ENCODE assay signal across 30 cellular contexts in the genomic region with DNA sequence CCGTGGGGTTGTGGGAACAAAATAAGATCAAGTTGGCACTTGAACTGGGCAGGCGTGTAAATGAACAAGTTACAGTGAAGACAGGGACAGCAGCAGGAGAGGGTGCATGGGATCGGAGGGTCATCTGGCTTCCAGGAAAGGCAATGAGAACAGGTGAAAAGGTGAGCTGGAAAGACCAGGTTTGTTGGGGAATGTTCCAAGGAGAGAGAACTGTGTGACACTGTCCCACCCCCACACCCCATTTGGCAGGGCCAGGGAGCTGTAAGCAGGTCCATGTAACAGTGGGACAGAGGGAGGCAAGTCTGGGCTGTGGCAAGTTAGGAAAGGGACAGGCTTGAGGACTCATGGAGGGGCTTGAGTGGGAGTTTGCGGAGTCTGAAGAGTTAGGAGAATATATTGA. TPM values are rescaled to one million over a fixed set of nuclear protein-coding genes. Genes with fewer than 3 reads are reported as not detected.
DNase-seq lines count a peak whose midpoint lies in the region; ATAC-seq, FAIRE-seq and TF ChIP-seq lines count a peak whose summit lies in the region.
"Had no signal": no experiment of that assay in that cellular context is flagged by ENCODE, and none has a peak within 500 bp of the region (broad histone marks: within the 10 kb centered on the region; RNA-seq: fewer than 3 reads in every experiment).

No MANE protein-coding gene starts in this region.

- FAIRE-seq in small intestine (lab: Jason Lieb, UNC): no peak
- FAIRE-seq: GM12878, urothelium cell line had no signal

- no peak overlapping the region for H3K4me3 Mint-ChIP-seq in H9
- H3K4me3 Mint-ChIP-seq: activated B cell treated with CpG ODN at 0.5 μM for 24 hours; activated naive CD8-positive, alpha-beta T cell treated with anti-CD3 and anti-CD28 coated beads for 36 hours; IgD-negative memory B cell; immature natural killer cell had no signal

- no peak for ATAC-seq in body of pancreas
- peak; percentile 13 to 36 (median 21) for ATAC-seq in right lobe of liver
- no peak for ATAC-seq in GM21390 (IDR thresholded peaks at IDR 0.05; ENCODE audit: unreplicated experiment)
- ATAC-seq: GM12878 had no signal

- no peaks in the 10 kb centered on the region for H3K79me2 ChIP-seq in H9 (ENCODE audit: insufficient read depth, low read length)

- H3K79me1 ChIP-seq in H9 (ENCODE audit: insufficient read depth, low read depth, low read length, poor library complexity, severe bottlenecking): no peaks in the 10 kb centered on the region

- no peak overlapping the region for H4K8ac ChIP-seq in H9 (replicated peaks; ENCODE audit: insufficient read length, low read depth, low read length)

- H2AK5ac ChIP-seq in H9 (ENCODE audit: insufficient read length, low read length): no peak overlapping the region

- no peaks in the 10 kb centered on the region for H3K27me3 ChIP-seq in H9 (ENCODE audit: insufficient read depth, low read length)
- no peaks in the 10 kb centered on the region for H3K27me3 ChIP-seq in body of pancreas
- no peaks in the 10 kb centered on the region for H3K27me3 ChIP-seq in right lobe of liver
- H3K27me3 ChIP-seq in small intestine (ENCODE audit: control insufficient read depth in 2 of 2, insufficient read depth in 2 of 2, low read length in 2 of 2): no peaks in the 10 kb centered on the region
- H3K27me3 ChIP-seq: BLaER1 treated with 17β-estradiol and CSF1 and Interleukin-3, amounts not matched to agents 10 nM and 100 nM; esophagus muscularis mucosa had no signal

- H2AFZ ChIP-seq in H9 (ENCODE audit: low read length): no peak overlapping the region

- H2BK20ac ChIP-seq in H9 (ENCODE audit: low read depth, low read length, poor library complexity, severe bottlenecking): no peak overlapping the region

- no peak overlapping the region for H3K14ac ChIP-seq in H9 (ENCODE audit: insufficient read depth, low read length)

- H3K36me3 ChIP-seq in body of pancreas (replicated peaks in 1 of 2; ENCODE audit: insufficient read depth in 1 of 2, low read depth in 2 of 2) (no peaks in the 10 kb centered on the region), right lobe of liver (peaks cover 0 to 7% (median 3%) of the 10 kb centered on the region in 4 donors), small intestine (ENCODE audit: control insufficient read depth in 2 of 2, insufficient read depth in 2 of 2, low read length in 2 of 2) (no peaks in the 10 kb centered on the region)
- H3K36me3 ChIP-seq: BLaER1 treated with 17β-estradiol and CSF1 and Interleukin-3, amounts not matched to agents 10 nM and 100 nM; esophagus muscularis mucosa; prostate gland had no signal

- no peaks in the 10 kb centered on the region for H3K9me3 ChIP-seq in H9 (ENCODE audit: control insufficient read depth, low read depth, low read length)
- no peaks in the 10 kb centered on the region for H3K9me3 ChIP-seq in body of pancreas
- H3K9me3 ChIP-seq in right lobe of liver: no peaks in the 10 kb centered on the region
- no peaks in the 10 kb centered on the region for H3K9me3 ChIP-seq in small intestine (ENCODE audit: control insufficient read depth, low read depth)
- H3K9me3 ChIP-seq: BLaER1 treated with 17β-estradiol and CSF1 and Interleukin-3, amounts not matched to agents 10 nM and 100 nM; esophagus muscularis mucosa; prostate gland had no signal

- no peaks in the 10 kb centered on the region for H3K36me3 Mint-ChIP-seq in H9 (ENCODE audit: insufficient read depth in 1 of 3, low read depth in 3 of 3)
- H3K36me3 Mint-ChIP-seq: activated naive CD8-positive, alpha-beta T cell treated with anti-CD3 and anti-CD28 coated beads for 36 hours; IgD-negative memory B cell; immature natural killer cell had no signal

- no peak overlapping the region for H2BK120ac ChIP-seq in H9 (ENCODE audit: low read depth, low read length, poor library complexity, severe bottlenecking)

- no peak overlapping the region for H4K91ac ChIP-seq in H9 (ENCODE audit: insufficient read length, low read depth, low read length)

- no peak overlapping the region for H3K9ac ChIP-seq in H9 (ENCODE audit: extremely low read depth, insufficient read length, low read length)
- H3K9ac ChIP-seq: BLaER1 treated with 17β-estradiol and CSF1 and Interleukin-3, amounts not matched to agents 10 nM and 100 nM had no signal

- H3K27me3 Mint-ChIP-seq in H9 (ENCODE audit: low read depth): peaks cover 2% of the 10 kb centered on the region; the same call in 1 of the 2 replicates
- H3K27me3 Mint-ChIP-seq: activated B cell treated with CpG ODN at 0.5 μM for 24 hours; activated naive CD8-positive, alpha-beta T cell treated with anti-CD3 and anti-CD28 coated beads for 36 hours had no signal

- H2BK5ac ChIP-seq in H9 (ENCODE audit: insufficient read length, low read length): no peak overlapping the region

- no peaks in the 10 kb centered on the region for H4K20me1 ChIP-seq in H9 (ENCODE audit: control insufficient read depth, insufficient read depth, insufficient read length)
- H4K20me1 ChIP-seq: BLaER1 treated with 17β-estradiol and CSF1 and Interleukin-3, amounts not matched to agents 10 nM and 100 nM had no signal

- no peak overlapping the region for H3K18ac ChIP-seq in H9 (ENCODE audit: insufficient read length, low read depth, low read length)

- H3K4me1 ChIP-seq in H9 (ENCODE audit: insufficient read depth, low read length) (peaks cover 2% of the 10 kb centered on the region), body of pancreas (peaks cover 66% of the 10 kb centered on the region), right lobe of liver (peaks cover 0 to 39% (median 13%) of the 10 kb centered on the region in 4 donors), small intestine (ENCODE audit: control insufficient read depth in 2 of 2, insufficient read depth in 1 of 2, low read depth in 1 of 2, low read length in 1 of 2) (peaks cover 0 to 2% of the 10 kb centered on the region in 2 donors)
- H3K4me1 ChIP-seq: BLaER1 treated with 17β-estradiol and CSF1 and Interleukin-3, amounts not matched to agents 10 nM and 100 nM; esophagus muscularis mucosa; prostate gland had no signal

- H3K23me2 ChIP-seq in H9 (ENCODE audit: insufficient read length, low read depth, low read length, poor library complexity, severe bottlenecking): no peaks in the 10 kb centered on the region

- no peak overlapping the region for H2BK12ac ChIP-seq in H9 (ENCODE audit: insufficient read length, low read depth, low read length)

- H3K4me2 ChIP-seq in H9 (ENCODE audit: insufficient read depth, insufficient read length, low read length): no peak overlapping the region
- H3K4me2 ChIP-seq: BLaER1 treated with 17β-estradiol and CSF1 and Interleukin-3, amounts not matched to agents 10 nM and 100 nM had no signal

- no peak for DNase-seq in H9
- peak; percentile 38 to 66 (median 46) for DNase-seq in body of pancreas
- DNase-seq in right lobe of liver: peak; percentile 44 to 76 (median 72)
- peak; percentile 25 for DNase-seq in small intestine
- no peak for DNase-seq in kidney tubule cell (ENCODE audit: low spot score)
- no peak for DNase-seq in NCI-H2081 (lab: John Stamatoyannopoulos, UW)
- no peak for DNase-seq in NCI-H510A treated with DMSO at 0.1 percent for 48 hours (lab: John Stamatoyannopoulos, UW)
- DNase-seq: activated B cell treated with CpG ODN at 0.5 μM for 24 hours; activated CD4-positive, alpha-beta T cell treated with anti-CD3 and anti-CD28 coated beads, Interleukin-2, amount 50 U/mL, for 48 hours; activated naive CD8-positive, alpha-beta T cell treated with anti-CD3 and anti-CD28 coated beads for 36 hours; cerebellar nuclear complex; DND-41; effector CD8-positive, alpha-beta T cell; foreskin melanocyte; hippocampal formation; immature natural killer cell; NCI-H1105; NCI-H2029 treated with DMSO at 0.1 percent for 48 hours; NCI-H226; SHP77; stimulated activated CD4-positive, alpha-beta T cell treated with anti-CD3 and anti-CD28 coated beads, Interleukin-2, amount 100 ng/mL, for 24 hours; substantia nigra; T-helper 9 cell had no signal

- no peak overlapping the region for H3T11ph ChIP-seq in H9 (ENCODE audit: low read length)

- no CpG with 5 or more reads among the region's 4 CpGs for WGBS in H9 (ENCODE audit: extremely low coverage, insufficient read length, low lambda C conversion rate)
- 26 to 36% methylated on average over 4 of the region's 4 CpGs for WGBS in body of pancreas, 2 donors
- 29% methylated on average over 4 of the region's 4 CpGs for WGBS in right lobe of liver (ENCODE audit: insufficient coverage, low coverage, low lambda C conversion rate, missing lambda C conversion rate)
- WGBS in small intestine, 3 donors: 33 to 71% (median 49%) methylated on average over 4 of the region's 4 CpGs

- intact Hi-C loops in body of pancreas (cut with DNase I) (no loop called here), right lobe of liver (cut with DNase I) (no loop called here)

- H3K27ac ChIP-seq in H9 (ENCODE audit: insufficient read length, low read depth, low read length) (no peak overlapping the region), body of pancreas (peak overlapping the region; percentile 80 to 95 (median 92)), right lobe of liver (peak overlapping the region; percentile 66 to 69 (median 66)), small intestine (ENCODE audit: low read depth in 1 of 2, low read length in 1 of 2) (peak overlapping the region; percentile 91 to 95)
- H3K27ac ChIP-seq: BLaER1 treated with 17β-estradiol and CSF1 and Interleukin-3, amounts not matched to agents 10 nM and 100 nM; esophagus muscularis mucosa; prostate gland had no signal

- H3K4me1 Mint-ChIP-seq in H9: peaks cover 3 to 6% of the 10 kb centered on the region in 2 experiments; a peak in 2 of 4 replicates
- H3K4me1 Mint-ChIP-seq: activated B cell treated with CpG ODN at 0.5 μM for 24 hours; activated naive CD8-positive, alpha-beta T cell treated with anti-CD3 and anti-CD28 coated beads for 36 hours; immature natural killer cell had no signal

- no peak overlapping the region for H3K4ac ChIP-seq in H9 (ENCODE audit: low read depth, low read length)

- TF ChIP-seq POLR2A in body of pancreas (IDR thresholded peaks at IDR 0.05) (no peak), right lobe of liver (IDR thresholded peaks at IDR 0.05) (no peak)

- H3K23ac ChIP-seq in H9 (ENCODE audit: insufficient read length, low read depth, low read length): no peak overlapping the region

- H3K9me3 Mint-ChIP-seq in H9: no peaks in the 10 kb centered on the region
- H3K9me3 Mint-ChIP-seq: activated B cell treated with CpG ODN at 0.5 μM for 24 hours; activated naive CD8-positive, alpha-beta T cell treated with anti-CD3 and anti-CD28 coated beads for 36 hours; IgD-negative memory B cell; immature natural killer cell had no signal

- peak overlapping the region in 2 of 3 experiments; percentile 31 to 50; a peak in 2 of 7 replicates for H3K27ac Mint-ChIP-seq in H9
- H3K27ac Mint-ChIP-seq: activated B cell treated with CpG ODN at 0.5 μM for 24 hours; activated naive CD8-positive, alpha-beta T cell treated with anti-CD3 and anti-CD28 coated beads for 36 hours; IgD-negative memory B cell; immature natural killer cell had no signal

- H4K5ac ChIP-seq in H9 (ENCODE audit: insufficient read length, low read depth, low read length): no peak overlapping the region

- H3K4me3 ChIP-seq in body of pancreas (no peak overlapping the region), right lobe of liver (peak overlapping the region; percentile 51 to 72 (median 65)), small intestine (ENCODE audit: low read depth in 1 of 2, low read length in 2 of 2) (peak overlapping the region in 1 of 2 donors; percentile 59)
- H3K4me3 ChIP-seq: BLaER1 treated with 17β-estradiol and CSF1 and Interleukin-3, amounts not matched to agents 10 nM and 100 nM; esophagus muscularis mucosa; GM12878; prostate gland had no signal

- no peak overlapping the region for H2BK15ac ChIP-seq in H9 (ENCODE audit: low read depth, low read length)

- TF ChIP-seq CTCF in H9 (conservative IDR thresholded peaks at IDR 0.05) (no peak), body of pancreas (IDR thresholded peaks at IDR 0.05) (no peak), right lobe of liver (IDR thresholded peaks at IDR 0.05) (no peak)

- no peak overlapping the region for H3K56ac ChIP-seq in H9 (ENCODE audit: insufficient read length, low read depth, low read length)

RNA-seq across cellular contexts. Expression of a gene that starts 0.8 kb away (rescaled TPM):
- total RNA-seq in H9 (2021) (not detected in 2 replicates), body of pancreas (10 to 100 TPM; 14.3 to 21.4 TPM), right lobe of liver (10 to 100 TPM; 47.3 to 80.2 (median 66.9) TPM)
- polyA plus RNA-seq in small intestine: 10 to 100 TPM; 17.6 to 81.9 (median 28.4) TPM
- polyA plus RNA-seq: IgD-negative memory B cell, immature natural killer cell had no signal

RNA-seq across cellular contexts. Expression of a gene that starts 31.1 kb away (rescaled TPM):
- total RNA-seq in H9 (2021): 44.5 and 45.5 TPM in 2 replicates
- total RNA-seq in body of pancreas: 10 to 100 TPM; 16.3 to 23.4 TPM
- total RNA-seq in right lobe of liver: 1 to 10 TPM; 3.4 to 6.0 (median 4.1) TPM
- 10 to 100 TPM in 2 of 3 donors, 1 to 10 TPM in 1; 9.6 to 13.4 (median 13.0) TPM for polyA plus RNA-seq in small intestine

RNA-seq across cellular contexts. Expression of a gene that starts 52.1 kb away (rescaled TPM):
- total RNA-seq in H9 (2021) (17.4 and 19.9 TPM in 2 replicates), body of pancreas (10 to 100 TPM in 1 of 2 donors, 1 to 10 TPM in 1; 4.9 to 10.1 TPM), right lobe of liver (1 to 10 TPM; 1.2 to 3.2 (median 2.4) TPM)
- 1 to 10 TPM; 1.6 to 2.7 (median 2.5) TPM for polyA plus RNA-seq in small intestine

Comparison
In these comparisons a context has a peak if more than half of its experiments do, and no peak if none do; other contexts are left out.
1. DNase-seq: peak in body of pancreas (4 of 4), right lobe of liver (3 of 3) and small intestine (single experiment); none in H9 (single experiment), kidney tubule cell (single experiment), NCI-H2081 (0 of 2) and NCI-H510A treated with DMSO at 0.1 percent for 48 hours (single experiment).
2. ATAC-seq: peak in right lobe of liver (4 of 4); none in body of pancreas (single experiment) and GM21390 (single experiment).
3. H3K4me3 ChIP-seq: peak in right lobe of liver (3 of 3); none in body of pancreas (0 of 2).
4. RNA of a gene that starts 0.8 kb away (total RNA-seq): 47.3 to 80.2 TPM in right lobe of liver and 14.3 to 21.4 TPM in body of pancreas; not detected in H9; every median in the first group is over 10 times any median in the second.